ENCODE assay signal across 21 cellular contexts in the genomic region with DNA sequence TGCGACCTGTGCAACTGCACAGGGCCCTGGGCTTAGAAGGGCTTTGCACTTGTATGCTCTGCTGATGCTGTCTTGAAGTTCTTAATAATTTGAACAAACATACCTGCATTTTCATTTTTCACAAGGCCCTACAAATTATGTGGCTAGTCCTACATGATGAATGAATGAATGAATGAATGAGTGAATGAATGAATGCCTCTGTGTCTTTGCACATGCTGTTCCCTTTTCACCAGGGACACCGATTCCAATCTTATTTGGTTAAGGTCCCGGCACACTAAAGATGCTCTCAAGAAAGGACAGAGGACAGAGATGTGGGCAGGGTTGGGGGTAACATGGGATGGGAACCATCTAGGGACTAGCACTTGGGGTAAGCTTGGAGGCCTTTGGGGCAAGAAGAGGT. TPM values are rescaled to one million over a fixed set of nuclear protein-coding genes. Genes with fewer than 3 reads are reported as not detected.
DNase-seq lines count a peak whose midpoint lies in the region; ATAC-seq, FAIRE-seq and TF ChIP-seq lines count a peak whose summit lies in the region.
"Had no signal": no experiment of that assay in that cellular context is flagged by ENCODE, and none has a peak within 500 bp of the region (broad histone marks: within the 10 kb centered on the region; RNA-seq: fewer than 3 reads in every experiment).

No MANE protein-coding gene starts in this region.

- H3K4me3 Mint-ChIP-seq in T-helper 17 cell: no peak overlapping the region
- H3K4me3 Mint-ChIP-seq: B cell; CD4-positive, alpha-beta T cell; CD8-positive, alpha-beta T cell had no signal

- no peaks in the 10 kb centered on the region for H3K79me2 ChIP-seq in HepG2 (ENCODE audit: insufficient read depth, low read length)
- no peaks in the 10 kb centered on the region for H3K79me2 ChIP-seq in K562 (ENCODE audit: control insufficient read depth, insufficient read depth, low read length)

- TF ChIP-seq CTCF in HepG2 (CRISPR knock-in tag; IDR thresholded peaks at IDR 0.05) (no peak), right lobe of liver (IDR thresholded peaks at IDR 0.05) (no peak), K562 (IDR thresholded peaks at IDR 0.05 in 2 of 3, conservative IDR thresholded peaks at IDR 0.05 in 1 of 3; ENCODE audit: insufficient read depth in 2 of 3, low read depth in 1 of 3, low read length in 3 of 3) (no peak)

- peaks cover 3% of the 10 kb centered on the region for H3K4me1 Mint-ChIP-seq in T-helper 17 cell
- H3K4me1 Mint-ChIP-seq: B cell had no signal

- no peak overlapping the region for H3K4me2 ChIP-seq in HepG2 (ENCODE audit: low read depth, low read length)
- no peak overlapping the region for H3K4me2 ChIP-seq in K562 (ENCODE audit: insufficient read depth, low read length)
- H3K4me2 ChIP-seq: A549; BLaER1 treated with 17β-estradiol and CSF1 and Interleukin-3, amounts not matched to agents 10 nM and 100 nM had no signal

- H3K4me1 ChIP-seq in HepG2 (ENCODE audit: insufficient read depth, low read length): peaks cover 63% of the 10 kb centered on the region
- no peaks in the 10 kb centered on the region for H3K4me1 ChIP-seq in right lobe of liver
- H3K4me1 ChIP-seq in K562 (replicated peaks in 1 of 2; ENCODE audit: control insufficient read depth in 2 of 2, insufficient read depth in 2 of 2, low read length in 2 of 2): peaks cover 16 to 24% of the 10 kb centered on the region in 2 experiments

- intact Hi-C loops in HepG2 (cut with micrococcal nuclease; ENCODE audit: unreplicated experiment): no loop called here
- intact Hi-C loops in right lobe of liver (cut with DNase I): no loop called here
- intact Hi-C loops in K562 (cut with micrococcal nuclease): no loop called here

- no peak overlapping the region for H3K27ac Mint-ChIP-seq in T-helper 17 cell
- H3K27ac Mint-ChIP-seq: B cell; CD4-positive, alpha-beta T cell; CD8-positive, alpha-beta T cell had no signal

- CTCF ChIA-PET in HepG2 (lab: Yijun Ruan, JAX; ENCODE audit: low intra/inter-chr PET ratio, low total read pairs) (no interaction called here), K562 (lab: Yijun Ruan, JAX; ENCODE audit: low intra/inter-chr PET ratio) (interaction anchor here (0.7 kb wide), 1 partner anchor 398 kb away, joined by 7 read pairs; no protein-coding TSS in a partner anchor)

- POLR2A ChIA-PET in HepG2 (lab: Yijun Ruan, JAX): no interaction called here
- POLR2A ChIA-PET in K562 (lab: Yijun Ruan, JAX): no interaction called here

- H3K4me3 ChIP-seq in HepG2 (replicated peaks in 1 of 3; ENCODE audit: insufficient read depth in 1 of 3, low read depth in 2 of 3, low read length in 3 of 3): no peak overlapping the region
- H3K4me3 ChIP-seq in right lobe of liver: no peak overlapping the region
- no peak overlapping the region for H3K4me3 ChIP-seq in K562
- H3K4me3 ChIP-seq: A549; BLaER1 treated with 17β-estradiol and CSF1 and Interleukin-3, amounts not matched to agents 10 nM and 100 nM had no signal

- in situ Hi-C loops in HepG2 (cut with HindIII; ENCODE audit: extremely low pct_ligation_motif_present, low pct_unique_long_range_greater_than_20kb): no loop called here
- in situ Hi-C loops in K562 (cut with MboI): no loop called here

- DNase-seq in HepG2 (ENCODE audit: low spot score) (no peak), right lobe of liver (no peak), K562 (ENCODE audit: extremely low read depth in 1 of 4, low spot score in 3 of 4) (no peak), NCI-H524 (lab: John Stamatoyannopoulos, UW) (no peak), T-helper 17 cell (no peak)
- DNase-seq: AML-193; Calu3; CD4-positive, alpha-beta T cell; CD8-positive, alpha-beta T cell; DMS79 treated with DMSO at 0.1 percent for 48 hours; GF-D8 had no signal

- FAIRE-seq in HepG2 (lab: Jason Lieb, UNC) (no peak), K562 (lab: Jason Lieb, UNC) (no peak)
- FAIRE-seq: A549, D721Med, G401.6, GM12892, GM18507 had no signal

- no peak for TF ChIP-seq EP300 in HepG2 (IDR thresholded peaks at IDR 0.05; ENCODE audit: low read depth in 2 of 2, low read length in 2 of 2)
- TF ChIP-seq EP300 in HepG2 (CRISPR knock-in tag; IDR thresholded peaks at IDR 0.05; ENCODE audit: borderline replicate concordance): no peak
- no peak for TF ChIP-seq EP300 in K562 (IDR thresholded peaks at IDR 0.05; ENCODE audit: low read length)

- ATAC-seq in HepG2: no peak
- ATAC-seq in right lobe of liver: no peak
- no peak for ATAC-seq in K562
- ATAC-seq in T-helper 17 cell: no peak
- ATAC-seq: A549; CD8-positive, alpha-beta T cell had no signal

- TF ChIP-seq RAD21 in HepG2 (CRISPR knock-in tag; IDR thresholded peaks at IDR 0.05): no peak
- TF ChIP-seq RAD21 in K562 (CRISPR knock-in tag; conservative IDR thresholded peaks at IDR 0.05 in 1 of 2, IDR thresholded peaks at IDR 0.05 in 1 of 2): no peak

- WGBS in HepG2 (ENCODE audit: low lambda C conversion rate): 89% methylated on average over 3 of the region's 3 CpGs
- WGBS in right lobe of liver (ENCODE audit: insufficient coverage, low coverage, low lambda C conversion rate, missing lambda C conversion rate): 80% methylated on average over 3 of the region's 3 CpGs
- 9% methylated on average over 3 of the region's 3 CpGs for WGBS in K562 (ENCODE audit: insufficient coverage, low coverage, missing lambda C conversion rate)

- H4K20me1 ChIP-seq in HepG2 (ENCODE audit: insufficient read depth, low read length) (no peaks in the 10 kb centered on the region), K562 (replicated peaks; ENCODE audit: control insufficient read depth, insufficient read depth, low read length) (no peaks in the 10 kb centered on the region)
- H4K20me1 ChIP-seq: BLaER1 treated with 17β-estradiol and CSF1 and Interleukin-3, amounts not matched to agents 10 nM and 100 nM had no signal

- H3K27ac ChIP-seq in HepG2 (ENCODE audit: extremely low read length, insufficient read depth, low read length) (no peak overlapping the region), right lobe of liver (no peak overlapping the region), K562 (ENCODE audit: extremely low read depth, low read depth, low read length) (no peak overlapping the region)
- H3K27ac ChIP-seq: 22Rv1; BLaER1 treated with 17β-estradiol and CSF1 and Interleukin-3, amounts not matched to agents 10 nM and 100 nM; C4-2B had no signal

- H3K9me1 ChIP-seq in K562 (ENCODE audit: control insufficient read depth, insufficient read depth, low read length): no peaks in the 10 kb centered on the region

- peaks cover 25% of the 10 kb centered on the region for H3K27me3 Mint-ChIP-seq in T-helper 17 cell
- H3K27me3 Mint-ChIP-seq: CD4-positive, alpha-beta T cell had no signal

- H2AFZ ChIP-seq in HepG2 (ENCODE audit: low read length) (no peak overlapping the region), K562 (ENCODE audit: low read depth, low read length) (no peak overlapping the region)

- TF ChIP-seq POLR2A in HepG2 (IDR thresholded peaks at IDR 0.05; ENCODE audit: insufficient read depth in 1 of 2, low read depth in 2 of 2, low read length in 2 of 2) (no peak), right lobe of liver (IDR thresholded peaks at IDR 0.05) (no peak), K562 (conservative IDR thresholded peaks at IDR 0.05) (no peak)

- no peaks in the 10 kb centered on the region; a peak in 2 of 5 replicates for H3K27me3 ChIP-seq in HepG2 (ENCODE audit: control insufficient read depth in 1 of 2, insufficient read depth in 2 of 2, low read length in 2 of 2)
- H3K27me3 ChIP-seq in right lobe of liver: no peaks in the 10 kb centered on the region
- peaks cover 11 to 45% of the 10 kb centered on the region in 2 experiments; a peak in 4 of 5 replicates for H3K27me3 ChIP-seq in K562 (ENCODE audit: control insufficient read depth in 2 of 2, insufficient read depth in 2 of 2, low read length in 2 of 2)
- H3K27me3 ChIP-seq: BLaER1 treated with 17β-estradiol and CSF1 and Interleukin-3, amounts not matched to agents 10 nM and 100 nM had no signal

- H3K9me3 ChIP-seq in HepG2 (ENCODE audit: low read length) (no peaks in the 10 kb centered on the region), right lobe of liver (no peaks in the 10 kb centered on the region), K562 (replicated peaks; ENCODE audit: control insufficient read depth, insufficient read depth, low read depth, low read length) (no peaks in the 10 kb centered on the region), T-helper 17 cell (ENCODE audit: control insufficient read depth, low read length, poor library complexity, severe bottlenecking) (no peaks in the 10 kb centered on the region)
- H3K9me3 ChIP-seq: A549; BLaER1 treated with 17β-estradiol and CSF1 and Interleukin-3, amounts not matched to agents 10 nM and 100 nM; Caco-2 had no signal

- BruUV-seq in HepG2 (replicated peaks; lab: Mats Ljungman, UMichigan) (no TSS peak), K562 (replicated peaks; lab: Mats Ljungman, UMichigan) (no TSS peak)

- H3K9ac ChIP-seq in HepG2 (ENCODE audit: insufficient read depth, low read depth, low read length) (no peak overlapping the region), K562 (ENCODE audit: insufficient read depth in 1 of 2, low read depth in 2 of 2, low read length in 2 of 2) (no peak overlapping the region)
- H3K9ac ChIP-seq: BLaER1 treated with 17β-estradiol and CSF1 and Interleukin-3, amounts not matched to agents 10 nM and 100 nM had no signal

- no peaks in the 10 kb centered on the region for H3K36me3 ChIP-seq in HepG2 (replicated peaks in 1 of 2; ENCODE audit: control insufficient read depth in 1 of 2, insufficient read depth in 2 of 2, low read length in 2 of 2)
- H3K36me3 ChIP-seq in right lobe of liver: no peaks in the 10 kb centered on the region
- H3K36me3 ChIP-seq in K562 (ENCODE audit: control insufficient read depth, insufficient read depth, low read length): no peaks in the 10 kb centered on the region
- H3K36me3 ChIP-seq: BLaER1 treated with 17β-estradiol and CSF1 and Interleukin-3, amounts not matched to agents 10 nM and 100 nM had no signal

- no peaks in the 10 kb centered on the region for H3K36me3 Mint-ChIP-seq in T-helper 17 cell (ENCODE audit: low read depth)
- H3K36me3 Mint-ChIP-seq: CD8-positive, alpha-beta T cell had no signal

RNA-seq across cellular contexts. Expression of gene CHST3, which starts 39.4 kb away (rescaled TPM):
- total RNA-seq in HepG2 (2016; rRNA removed; fragmentation: Illumina TruSeq; extraction: Trizol): 13.4 and 18.7 TPM in 2 replicates
- total RNA-seq in HepG2 (2016; cell fraction: cytosol; rRNA removed; fragmentation: Illumina TruSeq; extraction: Trizol; ENCODE audit: low read depth): 1.8 and 1.9 TPM in 2 replicates
- total RNA-seq in HepG2 (2016; cell fraction: insoluble cytoplasmic fraction; rRNA removed; fragmentation: Illumina TruSeq; extraction: Trizol): 12.3 and 17.7 TPM in 2 replicates
- 7.4 and 7.7 TPM in 2 replicates for total RNA-seq in HepG2 (2016; cell fraction: membrane; rRNA removed; fragmentation: Illumina TruSeq; extraction: Trizol)
- total RNA-seq in HepG2 (2016; cell fraction: nucleus; rRNA removed; fragmentation: Illumina TruSeq; extraction: Trizol): 18.2 and 22.8 TPM in 2 replicates
- polyA plus RNA-seq in HepG2 (2011; rRNA removed): 7.2 and 8.1 TPM in 2 replicates
- polyA plus RNA-seq in HepG2 (2011; cell fraction: cytosol; rRNA removed): 6.1 and 6.3 TPM in 2 replicates
- 9.2 and 10.1 TPM in 2 replicates for polyA plus RNA-seq in HepG2 (2011; cell fraction: nucleus; rRNA removed)
- polyA plus RNA-seq in HepG2 (2012): 4.5 and 6.1 TPM in 2 replicates
- 1.2 and 1.3 TPM in 2 replicates for polyA plus RNA-seq in HepG2 (2016; cell fraction: cytosol; fragmentation: Illumina TruSeq; extraction: Trizol; ENCODE audit: low read depth)
- polyA plus RNA-seq in HepG2 (2016; cell fraction: insoluble cytoplasmic fraction; fragmentation: Illumina TruSeq; extraction: Trizol; ENCODE audit: low read depth): 8.1 and 9.2 TPM in 2 replicates
- polyA plus RNA-seq in HepG2 (2016; cell fraction: membrane; fragmentation: Illumina TruSeq; extraction: Trizol; ENCODE audit: low read depth): 2.9 and 3.3 TPM in 2 replicates
- polyA plus RNA-seq in HepG2 (2016; cell fraction: nucleus; fragmentation: Illumina TruSeq; extraction: Trizol; ENCODE audit: insufficient read depth, low read depth): 25.5 and 27.0 TPM in 2 replicates
- 22.4 and 23.3 TPM in 2 replicates for polyA minus RNA-seq in HepG2 (2011; rRNA and poly(A)+ RNA removed; ENCODE audit: low replicate concordance)
- polyA minus RNA-seq in HepG2 (2011; cell fraction: cytosol; rRNA and poly(A)+ RNA removed): 9.6 TPM in 2 replicates
- 9.7 and 10.7 TPM in 2 replicates for polyA minus RNA-seq in HepG2 (2011; cell fraction: nucleus; rRNA and poly(A)+ RNA removed)
- 1 to 10 TPM in 5 of 6 experiments, under 1 TPM in 1; 0.81 to 2.5 (median 1.8) TPM for total RNA-seq in right lobe of liver
- total RNA-seq in K562 (2011; cell fraction: chromatin; rRNA removed; ENCODE audit: low replicate concordance): 0.11 and 0.12 TPM in 2 replicates
- total RNA-seq in K562 (2011; cell fraction: nucleolus; rRNA removed): 0.13 and 0.17 TPM in 2 replicates
- total RNA-seq in K562 (2011; cell fraction: nucleoplasm; rRNA removed): 0.15 TPM in 2 replicates
- total RNA-seq in K562 (2014; rRNA removed): 0.23 and 0.33 TPM in 2 replicates
- 0.13 and 0.15 TPM in 2 replicates for total RNA-seq in K562 (2014; rRNA removed; fragmentation: Illumina TruSeq; extraction: Trizol)
- 1.3 TPM in 2 replicates for total RNA-seq in K562 (2015; rRNA removed; fragmentation: Illumina TruSeq; extraction: Trizol)
- 0.38 and 0.42 TPM in 2 replicates for total RNA-seq in K562 (2021)
- polyA plus RNA-seq in K562 (2011; rRNA removed): 0.06 and 0.18 TPM in 2 replicates
- 0.01 and 0.13 TPM in 2 replicates for polyA plus RNA-seq in K562 (2011; cell fraction: cytosol; rRNA removed)
- 0.04 and 0.20 TPM in 2 replicates for polyA plus RNA-seq in K562 (2011; cell fraction: nucleus; rRNA removed)
- 0.43 and 0.76 TPM in 2 replicates for polyA plus RNA-seq in K562 (2012)
- polyA plus RNA-seq in K562 (2014; fragmentation: Illumina TruSeq; extraction: Trizol): 0.17 and 0.18 TPM in 2 replicates
- under 1 TPM; 0.01 to 0.04 TPM for polyA plus RNA-seq in K562 (2014; fragmentation: Nextera tagmentation; extraction: Ambion mirVana)
- polyA plus RNA-seq in K562 (2014; rRNA removed): 0.07 and 0.34 TPM in 2 replicates
- polyA minus RNA-seq in K562 (2011; rRNA and poly(A)+ RNA removed): 0.04 and 0.51 TPM in 2 replicates
- 0.10 and 0.55 TPM in 2 replicates for polyA minus RNA-seq in K562 (2011; cell fraction: cytosol; rRNA and poly(A)+ RNA removed)
- 0.13 and 0.78 TPM in 2 replicates for polyA minus RNA-seq in K562 (2011; cell fraction: nucleus; rRNA and poly(A)+ RNA removed)
- not detected for total RNA-seq in T-helper 17 cell
- total RNA-seq: B cell; CD4-positive, alpha-beta T cell; CD8-positive, alpha-beta T cell had no signal

Comparison
In these comparisons a context has a peak if more than half of its experiments do, and no peak if none do; other contexts are left out.
1. Of the 241 proteins assayed by ChIP-seq in both HepG2 and K562: peak only in HepG2: none; only in K562: none; in both: ZNF24; in neither: 240.